In the genomic region with DNA sequence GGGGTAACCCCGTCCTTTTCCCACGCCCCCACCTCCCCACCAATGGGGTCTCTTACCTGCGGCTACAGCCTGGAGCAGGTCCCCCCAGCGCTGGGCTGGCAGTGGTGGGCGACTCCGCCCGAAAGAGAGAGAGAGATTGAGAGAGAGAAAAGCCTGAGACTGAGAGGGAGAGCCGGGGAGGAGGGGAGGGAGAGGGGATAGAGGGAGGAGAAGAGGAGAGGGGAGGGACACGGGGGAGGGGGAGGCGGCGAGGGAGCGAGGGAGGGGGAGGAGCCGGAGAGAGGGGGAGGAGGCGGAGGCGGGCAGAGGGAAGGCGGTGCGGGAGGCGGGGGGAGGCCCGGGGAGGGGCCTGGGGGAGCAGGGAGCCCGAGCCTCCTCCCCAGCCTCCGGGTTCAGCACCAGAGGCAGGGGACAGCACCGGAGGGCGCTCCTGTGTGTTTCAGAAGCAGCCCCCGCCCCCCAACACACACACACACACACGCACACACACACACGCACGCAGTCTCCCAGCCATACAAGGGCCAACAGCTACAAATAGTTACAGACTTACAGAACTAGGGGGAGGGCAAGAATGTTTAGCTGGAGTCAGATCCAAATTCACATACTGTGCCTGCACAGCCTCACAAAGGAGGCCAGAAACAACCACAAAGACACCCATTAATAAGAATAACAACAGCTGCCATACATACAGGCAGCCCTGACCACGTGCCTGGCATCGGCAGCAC, we compare ENCODE assay signal across 1 cellular context.
TF ChIP-seq lines count a peak whose summit lies in the region.

Gene SLC8A2 (minus strand): TSS at position 161 of the 725 bp plus-strand sequence. CDS start 5,490 bp downstream, outside the sequence.

TF ChIP-seq in K562, 482 proteins besides CTCF, POLR2A, EP300 and RAD21 (continued from another document and continues in another):
- TF ChIP-seq, protein P1, sequence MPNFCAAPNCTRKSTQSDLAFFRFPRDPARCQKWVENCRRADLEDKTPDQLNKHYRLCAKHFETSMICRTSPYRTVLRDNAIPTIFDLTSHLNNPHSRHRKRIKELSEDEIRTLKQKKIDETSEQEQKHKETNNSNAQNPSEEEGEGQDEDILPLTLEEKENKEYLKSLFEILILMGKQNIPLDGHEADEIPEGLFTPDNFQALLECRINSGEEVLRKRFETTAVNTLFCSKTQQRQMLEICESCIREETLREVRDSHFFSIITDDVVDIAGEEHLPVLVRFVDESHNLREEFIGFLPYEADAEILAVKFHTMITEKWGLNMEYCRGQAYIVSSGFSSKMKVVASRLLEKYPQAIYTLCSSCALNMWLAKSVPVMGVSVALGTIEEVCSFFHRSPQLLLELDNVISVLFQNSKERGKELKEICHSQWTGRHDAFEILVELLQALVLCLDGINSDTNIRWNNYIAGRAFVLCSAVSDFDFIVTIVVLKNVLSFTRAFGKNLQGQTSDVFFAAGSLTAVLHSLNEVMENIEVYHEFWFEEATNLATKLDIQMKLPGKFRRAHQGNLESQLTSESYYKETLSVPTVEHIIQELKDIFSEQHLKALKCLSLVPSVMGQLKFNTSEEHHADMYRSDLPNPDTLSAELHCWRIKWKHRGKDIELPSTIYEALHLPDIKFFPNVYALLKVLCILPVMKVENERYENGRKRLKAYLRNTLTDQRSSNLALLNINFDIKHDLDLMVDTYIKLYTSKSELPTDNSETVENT (CRISPR knock-in tag; IDR thresholded peaks at IDR 0.05), result no peak
- TF ChIP-seq ZNF77 (CRISPR knock-in tag; IDR thresholded peaks at IDR 0.05), result no peak
- no peak for TF ChIP-seq SETDB1 (IDR thresholded peaks at IDR 0.05; ENCODE audit: low read length)
- peak; percentile 62; the same call in 1 of the 2 replicates for TF ChIP-seq SMARCA5 (IDR thresholded peaks at IDR 0.05)
- TF ChIP-seq HDAC2 (IDR thresholded peaks at IDR 0.05), result peak; percentile 90
- TF ChIP-seq FOXM1 (IDR thresholded peaks at IDR 0.05; ENCODE audit: low read depth), result no peak
- TF ChIP-seq FOXM1 (CRISPR knock-in tag; IDR thresholded peaks at IDR 0.05; ENCODE audit: low read depth), result no peak; the same call in 1 of the 2 replicates
- TF ChIP-seq, protein P2, sequence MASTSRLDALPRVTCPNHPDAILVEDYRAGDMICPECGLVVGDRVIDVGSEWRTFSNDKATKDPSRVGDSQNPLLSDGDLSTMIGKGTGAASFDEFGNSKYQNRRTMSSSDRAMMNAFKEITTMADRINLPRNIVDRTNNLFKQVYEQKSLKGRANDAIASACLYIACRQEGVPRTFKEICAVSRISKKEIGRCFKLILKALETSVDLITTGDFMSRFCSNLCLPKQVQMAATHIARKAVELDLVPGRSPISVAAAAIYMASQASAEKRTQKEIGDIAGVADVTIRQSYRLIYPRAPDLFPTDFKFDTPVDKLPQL (IDR thresholded peaks at IDR 0.05; ENCODE audit: extremely low read depth, insufficient read length), result no peak
- no peak for TF ChIP-seq ZNF282 (CRISPR knock-in tag; IDR thresholded peaks at IDR 0.05)
- no peak for TF ChIP-seq ZNF79 (CRISPR knock-in tag; IDR thresholded peaks at IDR 0.05; ENCODE audit: low read depth)
- TF ChIP-seq ESRRB (CRISPR knock-in tag; IDR thresholded peaks at IDR 0.05; ENCODE audit: borderline replicate concordance), result no peak
- no peak for TF ChIP-seq NFYB (IDR thresholded peaks at IDR 0.05; ENCODE audit: extremely low read depth, insufficient read length)
- TF ChIP-seq HDAC3 (IDR thresholded peaks at IDR 0.05; ENCODE audit: borderline replicate concordance, partially characterized antibody), result no peak
- TF ChIP-seq HNRNPUL1 (IDR thresholded peaks at IDR 0.05; ENCODE audit: low read length), result no peak
- TF ChIP-seq MEF2D (tag; conservative IDR thresholded peaks at IDR 0.05; ENCODE audit: low read depth), result no peak
- TF ChIP-seq CTBP1 (IDR thresholded peaks at IDR 0.05; ENCODE audit: borderline replicate concordance), result no peak
- TF ChIP-seq ZNF232 (CRISPR knock-in tag; IDR thresholded peaks at IDR 0.05), result 0 out of 2 replicates have a peak, but pooled peaks have one; percentile 67
- TF ChIP-seq NONO (IDR thresholded peaks at IDR 0.05; ENCODE audit: low read depth in 2 of 2, low read length in 1 of 2), result no peak
- TF ChIP-seq ZBTB1 (CRISPR knock-in tag; IDR thresholded peaks at IDR 0.05; ENCODE audit: borderline replicate concordance, low read depth), result no peak
- TF ChIP-seq SMARCA4 (IDR thresholded peaks at IDR 0.05), result peak; percentile 71
- no peak for TF ChIP-seq HNRNPL (IDR thresholded peaks at IDR 0.05; ENCODE audit: low read depth, low read length)
- no peak for TF ChIP-seq GTF3C2 (IDR thresholded peaks at IDR 0.05; ENCODE audit: borderline replicate concordance, extremely low read depth, insufficient read length)
- TF ChIP-seq, protein P3, sequence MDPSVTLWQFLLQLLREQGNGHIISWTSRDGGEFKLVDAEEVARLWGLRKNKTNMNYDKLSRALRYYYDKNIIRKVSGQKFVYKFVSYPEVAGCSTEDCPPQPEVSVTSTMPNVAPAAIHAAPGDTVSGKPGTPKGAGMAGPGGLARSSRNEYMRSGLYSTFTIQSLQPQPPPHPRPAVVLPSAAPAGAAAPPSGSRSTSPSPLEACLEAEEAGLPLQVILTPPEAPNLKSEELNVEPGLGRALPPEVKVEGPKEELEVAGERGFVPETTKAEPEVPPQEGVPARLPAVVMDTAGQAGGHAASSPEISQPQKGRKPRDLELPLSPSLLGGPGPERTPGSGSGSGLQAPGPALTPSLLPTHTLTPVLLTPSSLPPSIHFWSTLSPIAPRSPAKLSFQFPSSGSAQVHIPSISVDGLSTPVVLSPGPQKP (CRISPR knock-in tag; IDR thresholded peaks at IDR 0.05), result no peak
- no peak for TF ChIP-seq ELF2 (CRISPR knock-in tag; IDR thresholded peaks at IDR 0.05)
- TF ChIP-seq, protein P4, sequence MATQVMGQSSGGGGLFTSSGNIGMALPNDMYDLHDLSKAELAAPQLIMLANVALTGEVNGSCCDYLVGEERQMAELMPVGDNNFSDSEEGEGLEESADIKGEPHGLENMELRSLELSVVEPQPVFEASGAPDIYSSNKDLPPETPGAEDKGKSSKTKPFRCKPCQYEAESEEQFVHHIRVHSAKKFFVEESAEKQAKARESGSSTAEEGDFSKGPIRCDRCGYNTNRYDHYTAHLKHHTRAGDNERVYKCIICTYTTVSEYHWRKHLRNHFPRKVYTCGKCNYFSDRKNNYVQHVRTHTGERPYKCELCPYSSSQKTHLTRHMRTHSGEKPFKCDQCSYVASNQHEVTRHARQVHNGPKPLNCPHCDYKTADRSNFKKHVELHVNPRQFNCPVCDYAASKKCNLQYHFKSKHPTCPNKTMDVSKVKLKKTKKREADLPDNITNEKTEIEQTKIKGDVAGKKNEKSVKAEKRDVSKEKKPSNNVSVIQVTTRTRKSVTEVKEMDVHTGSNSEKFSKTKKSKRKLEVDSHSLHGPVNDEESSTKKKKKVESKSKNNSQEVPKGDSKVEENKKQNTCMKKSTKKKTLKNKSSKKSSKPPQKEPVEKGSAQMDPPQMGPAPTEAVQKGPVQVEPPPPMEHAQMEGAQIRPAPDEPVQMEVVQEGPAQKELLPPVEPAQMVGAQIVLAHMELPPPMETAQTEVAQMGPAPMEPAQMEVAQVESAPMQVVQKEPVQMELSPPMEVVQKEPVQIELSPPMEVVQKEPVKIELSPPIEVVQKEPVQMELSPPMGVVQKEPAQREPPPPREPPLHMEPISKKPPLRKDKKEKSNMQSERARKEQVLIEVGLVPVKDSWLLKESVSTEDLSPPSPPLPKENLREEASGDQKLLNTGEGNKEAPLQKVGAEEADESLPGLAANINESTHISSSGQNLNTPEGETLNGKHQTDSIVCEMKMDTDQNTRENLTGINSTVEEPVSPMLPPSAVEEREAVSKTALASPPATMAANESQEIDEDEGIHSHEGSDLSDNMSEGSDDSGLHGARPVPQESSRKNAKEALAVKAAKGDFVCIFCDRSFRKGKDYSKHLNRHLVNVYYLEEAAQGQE (CRISPR knock-in tag; IDR thresholded peaks at IDR 0.05; ENCODE audit: low read depth), result peak; percentile 97
- no peak for TF ChIP-seq FIP1L1 (IDR thresholded peaks at IDR 0.05; ENCODE audit: low read depth, low read length, poor library complexity, severe bottlenecking)
- TF ChIP-seq CBX3 (IDR thresholded peaks at IDR 0.05; ENCODE audit: borderline replicate concordance in 1 of 2, low read length in 2 of 2), result peak in 1 of 2 experiments; percentile 52; a peak in 1 of 3 replicates
- no peak for TF ChIP-seq SMARCB1 (IDR thresholded peaks at IDR 0.05; ENCODE audit: insufficient read length, low read depth)
- TF ChIP-seq SIX5 (IDR thresholded peaks at IDR 0.05; ENCODE audit: borderline replicate concordance in 1 of 2, insufficient read depth in 1 of 2, low read depth in 1 of 2, low read length in 2 of 2), result no peak
- no peak for TF ChIP-seq MCM7 (IDR thresholded peaks at IDR 0.05)
- peak; percentile 66; the same call in 1 of the 2 replicates for TF ChIP-seq ZNF740 (CRISPR knock-in tag; IDR thresholded peaks at IDR 0.05)
- 0 out of 4 replicates have a peak, but pooled peaks of 1 of the 2 experiments have one; percentile 51 for TF ChIP-seq ZNF740 (tag; IDR thresholded peaks at IDR 0.05)
- TF ChIP-seq TSHZ1 (CRISPR knock-in tag; IDR thresholded peaks at IDR 0.05), result no peak
- TF ChIP-seq ZNF408 (CRISPR knock-in tag; IDR thresholded peaks at IDR 0.05; ENCODE audit: low read depth), result no peak
- peak; percentile 36; the same call in 1 of the 2 replicates for TF ChIP-seq HLTF (IDR thresholded peaks at IDR 0.05)
- no peak for TF ChIP-seq COPS2 (conservative IDR thresholded peaks at IDR 0.05)
- TF ChIP-seq ARID2 (IDR thresholded peaks at IDR 0.05), result peak; percentile 63; the same call in 1 of the 2 replicates
- TF ChIP-seq POLR2AphosphoS5 (IDR thresholded peaks at IDR 0.05; ENCODE audit: control insufficient read depth, insufficient read depth, low read depth, low read length), result no peak
- TF ChIP-seq BRD9 (IDR thresholded peaks at IDR 0.05; ENCODE audit: low read depth, partially characterized antibody), result no peak
- TF ChIP-seq, protein P5, sequence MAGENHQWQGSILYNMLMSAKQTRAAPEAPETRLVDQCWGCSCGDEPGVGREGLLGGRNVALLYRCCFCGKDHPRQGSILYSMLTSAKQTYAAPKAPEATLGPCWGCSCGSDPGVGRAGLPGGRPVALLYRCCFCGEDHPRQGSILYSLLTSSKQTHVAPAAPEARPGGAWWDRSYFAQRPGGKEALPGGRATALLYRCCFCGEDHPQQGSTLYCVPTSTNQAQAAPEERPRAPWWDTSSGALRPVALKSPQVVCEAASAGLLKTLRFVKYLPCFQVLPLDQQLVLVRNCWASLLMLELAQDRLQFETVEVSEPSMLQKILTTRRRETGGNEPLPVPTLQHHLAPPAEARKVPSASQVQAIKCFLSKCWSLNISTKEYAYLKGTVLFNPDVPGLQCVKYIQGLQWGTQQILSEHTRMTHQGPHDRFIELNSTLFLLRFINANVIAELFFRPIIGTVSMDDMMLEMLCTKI (IDR thresholded peaks at IDR 0.05; ENCODE audit: partially characterized antibody), result no peak
- no peak for TF ChIP-seq BRCA1 (IDR thresholded peaks at IDR 0.05)
- TF ChIP-seq BRCA1 (CRISPR knock-in tag; IDR thresholded peaks at IDR 0.05), result no peak
- TF ChIP-seq ZBTB26 (CRISPR knock-in tag; IDR thresholded peaks at IDR 0.05), result 0 out of 2 replicates have a peak, but pooled peaks have one; percentile 28
